1 cellular context compared by ENCODE assay signal in genomic region chrX:55908685-55909212, GRCh38.
TF ChIP-seq lines count a peak whose summit lies in the region.

No MANE protein-coding gene starts in this region.

TF ChIP-seq in SK-N-SH treated with all-trans-retinoic acid at 6 μM for 48 hours, 23 proteins besides CTCF, POLR2A, EP300 and RAD21 (continued from another document):
- TF ChIP-seq, protein P1, sequence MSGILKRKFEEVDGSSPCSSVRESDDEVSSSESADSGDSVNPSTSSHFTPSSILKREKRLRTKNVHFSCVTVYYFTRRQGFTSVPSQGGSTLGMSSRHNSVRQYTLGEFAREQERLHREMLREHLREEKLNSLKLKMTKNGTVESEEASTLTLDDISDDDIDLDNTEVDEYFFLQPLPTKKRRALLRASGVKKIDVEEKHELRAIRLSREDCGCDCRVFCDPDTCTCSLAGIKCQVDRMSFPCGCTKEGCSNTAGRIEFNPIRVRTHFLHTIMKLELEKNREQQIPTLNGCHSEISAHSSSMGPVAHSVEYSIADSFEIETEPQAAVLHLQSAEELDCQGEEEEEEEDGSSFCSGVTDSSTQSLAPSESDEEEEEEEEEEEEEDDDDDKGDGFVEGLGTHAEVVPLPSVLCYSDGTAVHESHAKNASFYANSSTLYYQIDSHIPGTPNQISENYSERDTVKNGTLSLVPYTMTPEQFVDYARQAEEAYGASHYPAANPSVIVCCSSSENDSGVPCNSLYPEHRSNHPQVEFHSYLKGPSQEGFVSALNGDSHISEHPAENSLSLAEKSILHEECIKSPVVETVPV (CRISPR knock-in tag; IDR thresholded peaks at IDR 0.05): no peak
- TF ChIP-seq GLIS3 (CRISPR knock-in tag; IDR thresholded peaks at IDR 0.05): no peak
- TF ChIP-seq ZNF8 (CRISPR knock-in tag; IDR thresholded peaks at IDR 0.05): no peak
- no peak for TF ChIP-seq TOX (CRISPR knock-in tag; IDR thresholded peaks at IDR 0.05; ENCODE audit: borderline replicate concordance)
- TF ChIP-seq ZFP30 (CRISPR knock-in tag; IDR thresholded peaks at IDR 0.05): no peak
- TF ChIP-seq TSHZ2 (CRISPR knock-in tag; IDR thresholded peaks at IDR 0.05): no peak
- TF ChIP-seq ARNTL (CRISPR knock-in tag; IDR thresholded peaks at IDR 0.05; ENCODE audit: borderline replicate concordance, low read depth): no peak
- no peak for TF ChIP-seq ZNF565 (CRISPR knock-in tag; conservative IDR thresholded peaks at IDR 0.05; ENCODE audit: low read depth)
